Comparison of ENCODE assay signal across 22 cellular contexts in the genomic region with DNA sequence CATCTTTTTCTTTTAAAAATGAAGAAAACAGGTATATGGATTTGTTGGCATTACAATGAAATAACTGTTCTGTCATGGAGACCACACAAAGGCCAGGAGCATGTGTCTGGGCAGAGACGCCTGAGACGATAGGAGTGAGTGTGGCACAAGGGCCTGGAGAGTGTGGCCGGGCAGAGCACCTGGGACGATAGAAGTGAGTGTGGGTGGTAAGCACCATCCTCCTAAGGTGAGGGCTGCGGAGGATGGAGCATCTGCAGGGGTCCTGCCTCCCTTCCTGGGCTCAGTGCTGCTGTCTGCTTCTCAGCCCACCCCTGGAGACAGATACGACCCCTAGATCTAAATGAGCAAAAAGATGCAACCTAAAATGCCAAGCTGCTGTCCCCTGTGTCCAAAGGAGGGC.
"Had no signal": no experiment of that assay in that cellular context is flagged by ENCODE, and none has a peak within 500 bp of the region (broad histone marks: within the 10 kb centered on the region; RNA-seq: fewer than 3 reads in every experiment).

No MANE protein-coding gene starts in this region.

- H3K4me1 ChIP-seq: left ventricle myocardium inferior, testis, thyroid gland, transverse colon, upper lobe of right lung had no signal

- DNase-seq: head of caudate nucleus; islet precursor cell; left ventricle myocardium inferior; naive B cell; natural killer cell; nephron progenitor cell; ovary; right cardiac atrium; stimulated activated CD4-positive, alpha-beta T cell treated with anti-CD3 and anti-CD28 coated beads, Interleukin-12 subunit alpha, Interleukin-12 subunit beta, amount 100 ng/mL, for 4 hours; stimulated activated CD4-positive, alpha-beta T cell treated with anti-CD3 and anti-CD28 coated beads, Interleukin-15, amount 100 ng/mL, for 24 hours; stimulated activated CD4-positive, alpha-beta T cell treated with anti-CD3 and anti-CD28 coated beads, Interleukin-2, amount 100 ng/mL, for 24 hours; stimulated activated CD4-positive, alpha-beta T cell treated with anti-CD3 and anti-CD28 coated beads, Interleukin-4, amount 100 ng/mL, for 1 hour; stimulated activated naive CD4-positive, alpha-beta T cell; substantia nigra; testis; thyroid gland; transverse colon; upper lobe of right lung had no signal

- H3K27ac ChIP-seq: left ventricle myocardium inferior, ovary, skin epidermis, testis, thyroid gland, transverse colon, upper lobe of right lung had no signal

- H3K36me3 ChIP-seq: left ventricle myocardium inferior, ovary, thyroid gland, transverse colon, upper lobe of right lung had no signal

- H3K4me3 ChIP-seq: left ventricle myocardium inferior, lung, ovary, skin epidermis, testis, thyroid gland, transverse colon, upper lobe of right lung had no signal

- ATAC-seq: natural killer cell; right cardiac atrium; sciatic nerve; stimulated activated effector memory CD8-positive, alpha-beta T cell treated with anti-CD3 and anti-CD28 coated beads, Interleukin-12 subunit alpha, Interleukin-12 subunit beta, amount 100 ng/mL, for 72 hours; upper lobe of right lung had no signal

- H3K9me3 ChIP-seq: left ventricle myocardium inferior, ovary, testis, thyroid gland, transverse colon, upper lobe of right lung had no signal

- H3K27me3 ChIP-seq: ovary, testis, thyroid gland, transverse colon, upper lobe of right lung had no signal
